19 cellular contexts compared by ENCODE assay signal in genomic region chr16:51440096-51440495, GRCh38.
DNase-seq lines count a peak whose midpoint lies in the region; ATAC-seq and TF ChIP-seq lines count a peak whose summit lies in the region.
"Had no signal": no experiment of that assay in that cellular context is flagged by ENCODE, and none has a peak within 500 bp of the region (broad histone marks: within the 10 kb centered on the region; RNA-seq: fewer than 3 reads in every experiment).

No MANE protein-coding gene starts in this region.

- H3K9me3 ChIP-seq in hepatocyte (ENCODE audit: low read depth): no peaks in the 10 kb centered on the region
- H3K9me3 ChIP-seq: pancreas had no signal

- no peaks in the 10 kb centered on the region for H3K9me2 ChIP-seq in hepatocyte (replicated peaks; ENCODE audit: insufficient read depth)

- no peak overlapping the region for H2AFZ ChIP-seq in hepatocyte

- intact Hi-C loops in sciatic nerve (cut with DNase I): no loop called here

- WGBS in hepatocyte (ENCODE audit: low lambda C conversion rate, missing lambda C conversion rate): 51% methylated on average over 7 of the region's 7 CpGs

- no peaks in the 10 kb centered on the region for H3K79me2 ChIP-seq in hepatocyte

- peak; percentile 59 for ATAC-seq in sciatic nerve
- ATAC-seq in HG03469 (IDR thresholded peaks at IDR 0.05; ENCODE audit: unreplicated experiment): no peak
- ATAC-seq: effector memory CD8-positive, alpha-beta T cell; pancreas; stimulated activated naive CD8-positive, alpha-beta T cell treated with anti-CD3 and anti-CD28 coated beads, Interleukin-15, Interleukin-2, amounts not matched to agents 100 U/mL and 50 U/mL, for 24 hours; T-cell had no signal

- peak; percentile 2 for DNase-seq in GM04504 (ENCODE audit: low read depth)
- peak; percentile 51 for DNase-seq in RPMI7951 (ENCODE audit: low read depth)
- DNase-seq in hepatocyte (ENCODE audit: low spot score): no peak
- no peak for DNase-seq in sciatic nerve (ENCODE audit: low spot score)
- no peak for DNase-seq in stimulated activated CD8-positive, alpha-beta memory T cell treated with anti-CD3 and anti-CD28 coated beads, Interleukin-4, amount 100 ng/mL, for 48 hours
- no peak for DNase-seq in DMS114 treated with DMSO at 0.1 percent for 48 hours (lab: John Stamatoyannopoulos, UW; ENCODE audit: unreplicated experiment)
- no peak for DNase-seq in GM19238 (ENCODE audit: insufficient read length, low spot score)
- DNase-seq: activated CD4-positive, CD25-positive, alpha-beta regulatory T cell; activated naive CD4-positive, alpha-beta T cell treated with anti-CD3 and anti-CD28 coated beads, Interleukin-2, amount 50 U/mL, for 16 hours; effector memory CD8-positive, alpha-beta T cell; immature natural killer cell; Kasumi-1; pancreas; small intestine; stimulated activated naive CD8-positive, alpha-beta T cell treated with anti-CD3 and anti-CD28 coated beads, Interleukin-15, Interleukin-2, amounts not matched to agents 100 U/mL and 50 U/mL, for 24 hours; T-cell had no signal

- no peaks in the 10 kb centered on the region for H4K20me1 ChIP-seq in hepatocyte (ENCODE audit: insufficient read depth, poor library complexity, severe bottlenecking)

- H3K27ac ChIP-seq in hepatocyte: peak overlapping the region; percentile 34
- H3K27ac ChIP-seq: C4-2B, pancreas, RWPE1 had no signal

- H3K4me3 ChIP-seq in hepatocyte: no peak overlapping the region
- H3K4me3 ChIP-seq: pancreas had no signal

- peak overlapping the region; percentile 50 for H3K4me2 ChIP-seq in hepatocyte

- H3K4me1 ChIP-seq in hepatocyte (ENCODE audit: insufficient read depth): no peaks in the 10 kb centered on the region
- H3K4me1 ChIP-seq: pancreas had no signal

- H3K27me3 ChIP-seq in hepatocyte: peaks cover 29% of the 10 kb centered on the region

- no peaks in the 10 kb centered on the region for H3K36me3 ChIP-seq in hepatocyte (replicated peaks; ENCODE audit: insufficient read depth, low read depth)
- H3K36me3 ChIP-seq: pancreas had no signal

- TF ChIP-seq CTCF in hepatocyte (IDR thresholded peaks at IDR 0.05; ENCODE audit: poor library complexity): no peak

Comparison
In these comparisons a context has a peak if more than half of its experiments do, and no peak if none do; other contexts are left out.
1. DNase-seq: peak in GM04504 (single experiment) and RPMI7951 (single experiment); none in hepatocyte (single experiment), sciatic nerve (single experiment), stimulated activated CD8-positive, alpha-beta memory T cell treated with anti-CD3 and anti-CD28 coated beads, Interleukin-4, amount 100 ng/mL, for 48 hours (single experiment), DMS114 treated with DMSO at 0.1 percent for 48 hours (single experiment) and GM19238 (single experiment).